In the genomic region with DNA sequence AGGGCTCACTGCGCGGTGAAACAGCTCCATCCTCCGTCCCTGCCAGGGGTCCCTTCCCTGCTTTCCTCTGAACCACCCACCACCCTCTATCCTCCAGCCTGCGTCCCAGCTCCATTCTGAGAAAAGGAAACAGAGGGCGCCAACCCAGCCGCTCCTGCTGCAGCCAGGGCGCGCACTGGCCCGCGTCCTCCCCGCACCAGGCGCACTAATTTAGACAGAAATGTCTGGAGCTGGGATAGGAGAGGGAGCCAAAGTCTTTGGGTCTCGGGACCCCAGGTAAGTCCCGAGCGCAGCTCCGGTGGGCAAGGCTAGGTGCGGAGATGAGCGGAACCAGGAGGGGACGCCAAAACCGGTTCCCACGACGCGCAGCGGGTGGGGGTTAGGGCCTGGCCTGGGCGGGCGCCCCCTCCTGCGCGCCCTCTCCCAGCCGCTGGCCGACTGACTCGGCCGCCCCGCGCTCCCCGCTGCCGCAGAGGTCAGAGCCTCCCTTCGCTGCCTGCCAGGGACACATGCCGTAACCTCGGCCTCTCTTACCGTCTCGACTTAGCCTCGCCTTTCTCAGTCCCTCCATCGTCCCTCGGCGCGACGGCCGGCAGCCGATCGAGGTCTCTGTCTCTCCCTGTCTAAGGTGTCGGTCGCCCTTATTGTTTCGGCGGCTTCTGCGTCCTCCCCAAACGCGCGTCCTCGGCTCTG, we compare ENCODE assay signal across 9 cellular contexts. TPM values are rescaled to one million over a fixed set of nuclear protein-coding genes. Genes with fewer than 3 reads are reported as not detected.
A peak's percentile ranks its signal among the peaks of the same experiment; 100 is the strongest.
DNase-seq lines count a peak whose midpoint lies in the region; TF ChIP-seq lines count a peak whose summit lies in the region.
"Had no signal": no experiment of that assay in that cellular context is flagged by ENCODE, and none has a peak within 500 bp of the region (broad histone marks: within the 10 kb centered on the region; RNA-seq: fewer than 3 reads in every experiment).

No MANE protein-coding gene starts in this region.

- in situ Hi-C loops in Caki2 (cut with HindIII; ENCODE audit: low pct_unique_long_range_greater_than_20kb, low sequenced_read_pairs), result no loop called here

- TF ChIP-seq POLR2A in lower leg skin (IDR thresholded peaks at IDR 0.05) (no peak), testis (IDR thresholded peaks at IDR 0.05) (no peak)

- H3K27ac ChIP-seq in cingulate gyrus (ENCODE audit: low read depth, low read length) (peak overlapping the region; percentile 81), testis (peak overlapping the region; percentile 26 to 50)
- H3K27ac ChIP-seq: KMS-11 had no signal

- H3K9me3 ChIP-seq in testis, result no peaks in the 10 kb centered on the region

- DNase-seq in Caki2 (ENCODE audit: low read depth) (peak; percentile 60), NCI-H1105 (lab: John Stamatoyannopoulos, UW) (peak; percentile 24), lower leg skin (ENCODE audit: low spot score in 2 of 2) (no peak), testis (peak; percentile 54), activated gamma-delta T cell (lab: John Stamatoyannopoulos, UW) (no peak), ureter (ENCODE audit: low spot score) (no peak)
- DNase-seq in stimulated activated CD4-positive, alpha-beta T cell treated with anti-CD3 and anti-CD28 coated beads, Interleukin-1b, Interleukin-23, amount 100 ng/mL, for 48 hours, result no peak

- WGBS in lower leg skin, 2 donors, result 9 to 18% methylated on average over 51 to 54 of the region's 59 CpGs
- WGBS in testis, 2 donors, result 2% methylated on average over 36 to 59 of the region's 59 CpGs

- TF ChIP-seq CTCF in lower leg skin (IDR thresholded peaks at IDR 0.05) (no peak), testis (IDR thresholded peaks at IDR 0.05) (no peak)

- H3K36me3 ChIP-seq in testis (ENCODE audit: low read depth, missing control alignments), result no peaks in the 10 kb centered on the region

- no peaks in the 10 kb centered on the region for H3K27me3 ChIP-seq in testis

- H3K4me1 ChIP-seq in testis, result peaks cover 11% of the 10 kb centered on the region

- H3K4me3 ChIP-seq in lower leg skin (ENCODE audit: low read depth, poor library complexity, severe bottlenecking), result peak overlapping the region; percentile 22
- peak overlapping the region; percentile 58 to 70 for H3K4me3 ChIP-seq in testis

- intact Hi-C loops in lower leg skin (cut with DNase I; ENCODE audit: low total_unique reads), result loop anchor here (10.0 kb wide), 1 partner anchor 99 kb away; no protein-coding TSS in a partner anchor
- intact Hi-C loops in testis (cut with DNase I; ENCODE audit: low total_unique reads), result no loop called here

RNA-seq across cellular contexts. Expression of a gene that starts 2.0 kb away (rescaled TPM):
- 13.5 and 20.1 TPM in 2 replicates for total RNA-seq in Caki2 (2014; rRNA removed; shearing (Covaris generic); ENCODE audit: low replicate concordance)
- total RNA-seq in lower leg skin (10 to 100 TPM in 2 of 4 donors, 1 to 10 TPM in 2; 3.8 to 13.3 (median 8.4) TPM), testis (1 to 10 TPM; 7.8 to 9.5 TPM), ureter (39.5 TPM)
- 12.3 TPM for polyA plus RNA-seq in testis (ENCODE audit: insufficient read depth, low read depth, low replicate concordance)

RNA-seq across cellular contexts. Expression of a gene that starts 24.0 kb away (rescaled TPM):
- 9.8 and 23.6 TPM in 2 replicates for total RNA-seq in Caki2 (2014; rRNA removed; shearing (Covaris generic); ENCODE audit: low replicate concordance)
- total RNA-seq in lower leg skin (10 to 100 TPM; 32.7 to 46.2 (median 37.4) TPM), testis (10 to 100 TPM; 22.4 to 32.0 TPM), ureter (29.9 TPM)
- polyA plus RNA-seq in testis (ENCODE audit: insufficient read depth, low read depth, low replicate concordance), result 28.9 TPM

Comparison
In these comparisons a context has a peak if more than half of its experiments do, and no peak if none do; other contexts are left out.
1. DNase-seq: peak in Caki2 (single experiment), NCI-H1105 (single experiment) and testis (single experiment); none in lower leg skin (0 of 2), activated gamma-delta T cell (single experiment), ureter (single experiment) and stimulated activated CD4-positive, alpha-beta T cell treated with anti-CD3 and anti-CD28 coated beads, Interleukin-1b, Interleukin-23, amount 100 ng/mL, for 48 hours (single experiment).